Comparison of ENCODE assay signal across 8 cellular contexts in genomic region chr10:17430647-17431355, GRCh38. TPM values are rescaled to one million over a fixed set of nuclear protein-coding genes. Genes with fewer than 3 reads are reported as not detected.
DNase-seq lines count a peak whose midpoint lies in the region; ATAC-seq, FAIRE-seq and TF ChIP-seq lines count a peak whose summit lies in the region.

No MANE protein-coding gene starts in this region.

- H3K4me3 Mint-ChIP-seq in osteocyte (ENCODE audit: unreplicated experiment): no peak overlapping the region

- FAIRE-seq in H54 (lab: Jason Lieb, UNC): peak; percentile 80
- FAIRE-seq in RCC 7860 (lab: Jason Lieb, UNC): no peak

- H3K4me1 ChIP-seq in aorta (ENCODE audit: control insufficient read depth in 1 of 2, insufficient read depth in 2 of 2, low read length in 2 of 2): no peaks in the 10 kb centered on the region

- TF ChIP-seq POLR2A in H54 (IDR thresholded peaks at IDR 0.05; ENCODE audit: low read depth, low read length): no peak

- no peaks in the 10 kb centered on the region for H3K36me3 ChIP-seq in aorta (ENCODE audit: control insufficient read depth in 1 of 2, insufficient read depth in 2 of 2, low read length in 1 of 2)

- peaks cover 4% of the 10 kb centered on the region for H3K4me1 Mint-ChIP-seq in osteocyte (ENCODE audit: unreplicated experiment)

- 17 to 23% methylated on average over 7 of the region's 7 CpGs for WGBS in aorta, 2 donors

- H3K27me3 ChIP-seq in aorta (ENCODE audit: control insufficient read depth in 1 of 2, insufficient read depth in 2 of 2, low read length in 1 of 2): no peaks in the 10 kb centered on the region

- H3K27ac ChIP-seq in aorta (ENCODE audit: low read depth in 1 of 2, low read length in 2 of 2): no peak overlapping the region

- no peak overlapping the region for H3K4me3 ChIP-seq in aorta (ENCODE audit: low read length in 2 of 2)

- intact Hi-C loops in aorta (cut with DNase I): loop anchor here (5.0 to 10.0 kb wide), 2 partner anchors 586 to 588 kb away; no protein-coding TSS in a partner anchor

- H3K36me3 Mint-ChIP-seq in osteocyte (ENCODE audit: unreplicated experiment): no peaks in the 10 kb centered on the region

- H3K27ac Mint-ChIP-seq in osteocyte (ENCODE audit: unreplicated experiment): no peak overlapping the region

- H3K27me3 Mint-ChIP-seq in osteocyte (ENCODE audit: unreplicated experiment): peaks cover 26% of the 10 kb centered on the region

- peak; percentile 43 for DNase-seq in CD1c-positive myeloid dendritic cell (ENCODE audit: extremely low spot score)
- no peak for DNase-seq in H54 (ENCODE audit: insufficient read length, low spot score)
- DNase-seq in RCC 7860 (ENCODE audit: low spot score): peak; percentile 37
- DNase-seq in activated naive CD4-positive, alpha-beta T cell treated with Interleukin-2 at 50 U/mL for 16 hours: peak; percentile 59
- DNase-seq in foreskin melanocyte: peak; percentile 86
- peak; percentile 88 for DNase-seq in osteocyte (ENCODE audit: extremely low spot score, unreplicated experiment)
- DNase-seq in aorta: peak; percentile 79 to 88

- no peaks in the 10 kb centered on the region for H3K9me3 ChIP-seq in aorta (ENCODE audit: control insufficient read depth, low read length)

- peak; percentile 96 for TF ChIP-seq CTCF in osteocyte (IDR thresholded peaks at IDR 0.05)

- H3K9me3 Mint-ChIP-seq in osteocyte (ENCODE audit: unreplicated experiment): no peaks in the 10 kb centered on the region

- ATAC-seq in aorta (ENCODE audit: low FRiP score) (peak; percentile 78), HG03469 (IDR thresholded peaks at IDR 0.05; ENCODE audit: unreplicated experiment) (no peak)

RNA-seq across cellular contexts. Expression of gene ST8SIA6, which starts 23.6 kb away (rescaled TPM):
- total RNA-seq in osteocyte: not detected in 2 replicates
- total RNA-seq in aorta: 1 to 10 TPM; 2.4 to 2.9 TPM
- under 1 TPM in 1 of 2 donors, not detected in 1; 0.10 TPM for polyA plus RNA-seq in aorta
